ENCODE assay signal across 9 cellular contexts in genomic region chr15:51647128-51647562, GRCh38. TPM values are rescaled to one million over a fixed set of nuclear protein-coding genes. Genes with fewer than 3 reads are reported as not detected.
DNase-seq lines count a peak whose midpoint lies in the region; ATAC-seq and TF ChIP-seq lines count a peak whose summit lies in the region.
"Had no signal": no experiment of that assay in that cellular context is flagged by ENCODE, and none has a peak within 500 bp of the region (broad histone marks: within the 10 kb centered on the region; RNA-seq: fewer than 3 reads in every experiment).

No MANE protein-coding gene starts in this region.

- H4K20me1 ChIP-seq in osteoblast (ENCODE audit: insufficient read depth, low read length) = no peaks in the 10 kb centered on the region

- peaks cover 2% of the 10 kb centered on the region for H3K27me3 ChIP-seq in osteoblast (ENCODE audit: insufficient read depth, low read length)

- ATAC-seq in activated CD8-positive, alpha-beta T cell treated with anti-CD3 and anti-CD28 coated beads for 36 hours = no peak
- no peak for ATAC-seq in activated T-cell treated with anti-CD3 and anti-CD28 coated beads, Interleukin-2, amount 50 U/mL, for 4 hours
- ATAC-seq in GM19023 (IDR thresholded peaks at IDR 0.05; ENCODE audit: unreplicated experiment) (no peak), HG03039 (IDR thresholded peaks at IDR 0.05; ENCODE audit: unreplicated experiment) (no peak)

- H3K36me3 ChIP-seq in osteoblast (ENCODE audit: insufficient read depth, low read length) = no peaks in the 10 kb centered on the region

- H3K4me2 ChIP-seq in osteoblast (ENCODE audit: insufficient read depth, low read length) = no peak overlapping the region

- H3K4me3 ChIP-seq in cardiac fibroblast (replicated peaks in 1 of 2; ENCODE audit: low read depth in 2 of 2, low read length in 2 of 2) = no peak overlapping the region
- no peak overlapping the region for H3K4me3 ChIP-seq in osteoblast (ENCODE audit: insufficient read depth, low read length)

- intact Hi-C loops in activated CD8-positive, alpha-beta T cell treated with anti-CD3 and anti-CD28 coated beads for 36 hours (cut with micrococcal nuclease) = no loop called here

- no peaks in the 10 kb centered on the region for H3K4me1 Mint-ChIP-seq in activated CD8-positive, alpha-beta T cell treated with anti-CD3 and anti-CD28 coated beads for 36 hours (ENCODE audit: low read depth)
- no peaks in the 10 kb centered on the region for H3K4me1 Mint-ChIP-seq in activated T-cell treated with anti-CD3 and anti-CD28 coated beads, Interleukin-2, amount 50 U/mL, for 4 hours (ENCODE audit: low read depth)

- no peaks in the 10 kb centered on the region for H3K9me3 ChIP-seq in osteoblast (ENCODE audit: low read depth, low read length)

- DNase-seq in GF-D8 (lab: John Stamatoyannopoulos, UW) (peak; percentile 67), NCI-H524 (lab: John Stamatoyannopoulos, UW) (peak; percentile 98 to 99), cardiac fibroblast (ENCODE audit: low read depth in 2 of 2) (peak; percentile 64 to 71), osteoblast (ENCODE audit: insufficient read length, low spot score, missing footprints) (no peak)
- DNase-seq in activated CD8-positive, alpha-beta T cell treated with anti-CD3 and anti-CD28 coated beads for 36 hours = no peak
- no peak for DNase-seq in activated T-cell treated with anti-CD3 and anti-CD28 coated beads, Interleukin-2, amount 50 U/mL, for 4 hours
- DNase-seq: activated CD4-positive, alpha-beta T cell treated with anti-CD3 and anti-CD28 coated beads, Interleukin-2, amount 10 ng/mL, durations not matched to agents 24 days and 14 days had no signal

- H3K27me3 Mint-ChIP-seq in activated CD8-positive, alpha-beta T cell treated with anti-CD3 and anti-CD28 coated beads for 36 hours = no peaks in the 10 kb centered on the region
- H3K27me3 Mint-ChIP-seq in activated T-cell treated with anti-CD3 and anti-CD28 coated beads, Interleukin-2, amount 50 U/mL, for 4 hours (ENCODE audit: low read depth) = no peaks in the 10 kb centered on the region

- no peaks in the 10 kb centered on the region for H3K9me3 Mint-ChIP-seq in activated CD8-positive, alpha-beta T cell treated with anti-CD3 and anti-CD28 coated beads for 36 hours
- H3K9me3 Mint-ChIP-seq in activated T-cell treated with anti-CD3 and anti-CD28 coated beads, Interleukin-2, amount 50 U/mL, for 4 hours = no peaks in the 10 kb centered on the region
- H3K9me3 Mint-ChIP-seq: activated CD4-positive, alpha-beta T cell treated with anti-CD3 and anti-CD28 coated beads, Interleukin-2, amount 10 ng/mL, durations not matched to agents 24 days and 14 days had no signal

- H3K4me1 ChIP-seq in osteoblast (ENCODE audit: insufficient read depth, low read length) = peaks cover 3% of the 10 kb centered on the region

- H3K79me2 ChIP-seq in osteoblast (ENCODE audit: insufficient read depth, low read length) = no peaks in the 10 kb centered on the region

- H2AFZ ChIP-seq in osteoblast (ENCODE audit: low read length) = peak overlapping the region; percentile 36

- no peak overlapping the region for H3K27ac Mint-ChIP-seq in activated CD8-positive, alpha-beta T cell treated with anti-CD3 and anti-CD28 coated beads for 36 hours
- H3K27ac Mint-ChIP-seq: activated CD4-positive, alpha-beta T cell treated with anti-CD3 and anti-CD28 coated beads, Interleukin-2, amount 10 ng/mL, durations not matched to agents 24 days and 14 days had no signal

- H3K4me3 Mint-ChIP-seq in activated CD8-positive, alpha-beta T cell treated with anti-CD3 and anti-CD28 coated beads for 36 hours = no peak overlapping the region
- H3K4me3 Mint-ChIP-seq in activated T-cell treated with anti-CD3 and anti-CD28 coated beads, Interleukin-2, amount 50 U/mL, for 4 hours = no peak overlapping the region
- H3K4me3 Mint-ChIP-seq: activated CD4-positive, alpha-beta T cell treated with anti-CD3 and anti-CD28 coated beads, Interleukin-2, amount 10 ng/mL, durations not matched to agents 24 days and 14 days had no signal

- POLR2A ChIA-PET in activated CD8-positive, alpha-beta T cell treated with anti-CD3 and anti-CD28 coated beads for 36 hours (lab: Charles Lee) = no interaction called here

- H3K27ac ChIP-seq in osteoblast (ENCODE audit: low read depth, low read length) = no peak overlapping the region

- no peaks in the 10 kb centered on the region for H3K36me3 Mint-ChIP-seq in activated CD8-positive, alpha-beta T cell treated with anti-CD3 and anti-CD28 coated beads for 36 hours (ENCODE audit: low read depth)
- H3K36me3 Mint-ChIP-seq in activated T-cell treated with anti-CD3 and anti-CD28 coated beads, Interleukin-2, amount 50 U/mL, for 4 hours (ENCODE audit: insufficient read depth) = no peaks in the 10 kb centered on the region

- CTCF ChIA-PET in activated CD8-positive, alpha-beta T cell treated with anti-CD3 and anti-CD28 coated beads for 36 hours (lab: Charles Lee) = interaction anchor here (1.5 to 1.7 kb wide), 2 partner anchors 129 to 242 kb away, joined by 3 to 15 read pairs; no protein-coding TSS in a partner anchor

- no peak for TF ChIP-seq CTCF in cardiac fibroblast (IDR thresholded peaks at IDR 0.05; ENCODE audit: low read depth, low read length)
- no peak for TF ChIP-seq CTCF in osteoblast (IDR thresholded peaks at IDR 0.05; ENCODE audit: extremely low read depth, low read depth, low read length)
- TF ChIP-seq CTCF in activated CD8-positive, alpha-beta T cell treated with anti-CD3 and anti-CD28 coated beads for 36 hours (IDR thresholded peaks at IDR 0.05) = no peak

RNA-seq across cellular contexts. Expression of gene DMXL2, which starts 24.6 kb away (rescaled TPM):
- total RNA-seq in osteoblast = 37.3 and 46.0 TPM in 2 replicates
- 1 to 10 TPM; 4.2 to 4.8 TPM for total RNA-seq in activated CD8-positive, alpha-beta T cell treated with anti-CD3 and anti-CD28 coated beads for 36 hours
- 1 to 10 TPM; 3.0 to 5.8 (median 4.6) TPM for total RNA-seq in activated T-cell treated with anti-CD3 and anti-CD28 coated beads, Interleukin-2, amount 50 U/mL, for 4 hours

RNA-seq across cellular contexts. Expression of gene SCG3, which starts 34.2 kb away (rescaled TPM):
- total RNA-seq in osteoblast = not detected in 2 replicates
- not detected for total RNA-seq in activated CD8-positive, alpha-beta T cell treated with anti-CD3 and anti-CD28 coated beads for 36 hours
- total RNA-seq in activated T-cell treated with anti-CD3 and anti-CD28 coated beads, Interleukin-2, amount 50 U/mL, for 4 hours = not detected
- total RNA-seq: activated CD4-positive, alpha-beta T cell treated with anti-CD3 and anti-CD28 coated beads, Interleukin-2, amount 10 ng/mL, durations not matched to agents 24 days and 14 days had no signal

Comparison
In these comparisons a context has a peak if more than half of its experiments do, and no peak if none do; other contexts are left out.
1. DNase-seq: peak in GF-D8 (single experiment), NCI-H524 (2 of 2) and cardiac fibroblast (2 of 2); none in osteoblast (single experiment), activated CD8-positive, alpha-beta T cell treated with anti-CD3 and anti-CD28 coated beads for 36 hours (single experiment) and activated T-cell treated with anti-CD3 and anti-CD28 coated beads, Interleukin-2, amount 50 U/mL, for 4 hours (single experiment).